ENCODE assay signal across 10 cellular contexts in genomic region chr2:20578266-20578894, GRCh38.
DNase-seq lines count a peak whose midpoint lies in the region; ATAC-seq, FAIRE-seq and TF ChIP-seq lines count a peak whose summit lies in the region.
"Had no signal": no experiment of that assay in that cellular context is flagged by ENCODE, and none has a peak within 500 bp of the region (broad histone marks: within the 10 kb centered on the region; RNA-seq: fewer than 3 reads in every experiment).

No MANE protein-coding gene starts in this region.

- H3K4me3 ChIP-seq in right cardiac atrium (ENCODE audit: low read length) (no peak overlapping the region), skin epidermis (no peak overlapping the region)

- FAIRE-seq in GM12891 (lab: Jason Lieb, UNC), result no peak

- POLR2A ChIA-PET in activated CD8-positive, alpha-beta T cell treated with anti-CD3 and anti-CD28 coated beads, Interleukin-2, amount 10 ng/mL, durations not matched to agents 7 days and 5 days (lab: Charles Lee), result interaction anchor here (0.8 kb wide), 1 partner anchor 21 kb away, joined by 3 read pairs; no protein-coding TSS in a partner anchor

- no peaks in the 10 kb centered on the region for H3K27me3 ChIP-seq in right cardiac atrium (ENCODE audit: control insufficient read depth, insufficient read depth)

- H3K36me3 Mint-ChIP-seq in activated CD8-positive, alpha-beta T cell treated with anti-CD3 and anti-CD28 coated beads, Interleukin-2, amount 10 ng/mL, durations not matched to agents 7 days and 5 days (ENCODE audit: low read depth), result peaks cover 15% of the 10 kb centered on the region

- no peaks in the 10 kb centered on the region for H3K27me3 Mint-ChIP-seq in activated CD8-positive, alpha-beta T cell treated with anti-CD3 and anti-CD28 coated beads, Interleukin-2, amount 10 ng/mL, durations not matched to agents 7 days and 5 days (ENCODE audit: low read depth)

- H3K27ac Mint-ChIP-seq in activated CD8-positive, alpha-beta T cell treated with anti-CD3 and anti-CD28 coated beads, Interleukin-2, amount 10 ng/mL, durations not matched to agents 7 days and 5 days, result peak overlapping the region; percentile 34

- H3K4me1 Mint-ChIP-seq in activated CD8-positive, alpha-beta T cell treated with anti-CD3 and anti-CD28 coated beads, Interleukin-2, amount 10 ng/mL, durations not matched to agents 7 days and 5 days (ENCODE audit: low read depth), result peaks cover 39% of the 10 kb centered on the region

- CTCF ChIA-PET in activated CD8-positive, alpha-beta T cell treated with anti-CD3 and anti-CD28 coated beads, Interleukin-2, amount 10 ng/mL, durations not matched to agents 7 days and 5 days (lab: Charles Lee), result no interaction called here

- H3K27ac ChIP-seq in right cardiac atrium (ENCODE audit: low read length) (peak overlapping the region; percentile 99), skin epidermis (peak overlapping the region in 15 of 21 experiments; percentile 6 to 78 (median 43))

- WGBS in right cardiac atrium, result 69% methylated on average over 6 of the region's 6 CpGs

- intact Hi-C loops in right cardiac atrium (cut with DNase I) (loop anchor here in 2 of 4 donors (5.0 to 10.0 kb wide), 2 partner anchors 46 to 131 kb away; partner anchors contain the start of gene RHOB (in 1 of the 2)), sciatic nerve (cut with DNase I) (no loop called here)

- no peak overlapping the region for H3K4me3 Mint-ChIP-seq in activated CD8-positive, alpha-beta T cell treated with anti-CD3 and anti-CD28 coated beads, Interleukin-2, amount 10 ng/mL, durations not matched to agents 7 days and 5 days

- peaks cover 36% of the 10 kb centered on the region for H3K4me1 ChIP-seq in right cardiac atrium (ENCODE audit: control insufficient read depth, insufficient read depth, low read length)

- H3K9me3 Mint-ChIP-seq in activated CD8-positive, alpha-beta T cell treated with anti-CD3 and anti-CD28 coated beads, Interleukin-2, amount 10 ng/mL, durations not matched to agents 7 days and 5 days (ENCODE audit: insufficient read depth), result peaks cover 3% of the 10 kb centered on the region

- TF ChIP-seq POLR2A in GM12891 (IDR thresholded peaks at IDR 0.05; ENCODE audit: low read depth, low read length), result no peak

- no peak for ATAC-seq in activated CD8-positive, alpha-beta T cell treated with anti-CD3 and anti-CD28 coated beads, Interleukin-2, amount 10 ng/mL, durations not matched to agents 7 days and 5 days
- ATAC-seq in right cardiac atrium (no peak), sciatic nerve (no peak)

- DNase-seq in GM12891 (ENCODE audit: insufficient read length, low spot score) (no peak), right cardiac atrium (peak in 1 of 3 donors; percentile 16), hippocampal formation (lab: John Stamatoyannopoulos, UW) (no peak), NCI-H2107 treated with DMSO at 0.1 percent for 48 hours (lab: John Stamatoyannopoulos, UW; ENCODE audit: unreplicated experiment) (no peak), pons (ENCODE audit: low spot score) (no peak), sciatic nerve (ENCODE audit: low spot score) (no peak)
- DNase-seq in activated CD8-positive, alpha-beta T cell treated with anti-CD3 and anti-CD28 coated beads, Interleukin-2, amount 10 ng/mL, durations not matched to agents 7 days and 5 days, result no peak
- DNase-seq: activated effector memory CD4-positive, alpha-beta T cell treated with Interleukin-2 at 50 U/mL for 16 hours; stimulated activated CD4-positive, alpha-beta T cell treated with anti-CD3 and anti-CD28 coated beads, Interleukin-2, amount 100 ng/mL, for 24 hours had no signal

- H3K9me3 ChIP-seq in right cardiac atrium (ENCODE audit: control insufficient read depth, low read length), result no peaks in the 10 kb centered on the region

TF ChIP-seq in GM12891, 5 proteins besides CTCF, POLR2A, EP300 and RAD21:
- TF ChIP-seq TAF1 (IDR thresholded peaks at IDR 0.05; ENCODE audit: low read depth, low read length) (0 out of 2 replicates have a peak, but pooled peaks have one; percentile 16), POLR2AphosphoS5 (IDR thresholded peaks at IDR 0.05; ENCODE audit: low read depth, low read length) (no peak)
